ENCODE assay signal across 15 cellular contexts in the genomic region with DNA sequence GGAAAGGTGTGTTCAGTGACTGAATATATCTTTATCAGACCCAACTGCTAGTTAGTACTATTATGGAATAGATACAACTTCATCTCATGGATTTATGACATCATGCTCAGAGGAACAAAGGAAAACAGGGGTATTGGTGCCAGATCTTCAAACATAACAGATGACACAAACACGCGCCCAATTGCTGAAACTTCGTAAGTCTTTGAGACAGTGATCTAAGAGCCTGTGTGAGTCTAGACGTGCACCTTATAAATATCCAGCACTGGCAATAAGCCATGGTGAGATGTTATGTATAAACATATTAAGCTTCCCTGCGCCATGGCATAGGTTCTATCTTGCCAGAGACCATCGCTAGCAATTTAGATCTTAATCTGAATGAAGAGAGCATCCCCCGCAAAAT.
"Had no signal": no experiment of that assay in that cellular context is flagged by ENCODE, and none has a peak within 500 bp of the region (broad histone marks: within the 10 kb centered on the region; RNA-seq: fewer than 3 reads in every experiment).

No MANE protein-coding gene starts in this region.

- H3K36me3 ChIP-seq: uterus had no signal

- H3K9me3 ChIP-seq: adrenal gland, uterus had no signal

- H3K27me3 ChIP-seq: adrenal gland, uterus had no signal

- H3K27ac ChIP-seq: adrenal gland had no signal

- H3K36me3 Mint-ChIP-seq: natural killer cell treated with Interleukin-12 subunit alpha and Interleukin-12 subunit beta and Interleukin-15 and Interleukin-18, amount 100 ng/mL, for 72 hours had no signal

- H3K4me1 Mint-ChIP-seq: central memory CD8-positive, alpha-beta T cell had no signal

- ATAC-seq: effector memory CD8-positive, alpha-beta T cell; T-helper 17 cell had no signal

- DNase-seq: activated B cell treated with CpG ODN at 0.5 μM for 24 hours; activated CD4-positive, alpha-beta T cell treated with anti-CD3 and anti-CD28 coated beads, Interleukin-2, amount 10 ng/mL, durations not matched to agents 24 days and 14 days; activated CD8-positive, alpha-beta memory T cell treated with anti-CD3 and anti-CD28 coated beads for 24 hours; activated naive CD4-positive, alpha-beta T cell treated with anti-CD3 and anti-CD28 coated beads, Interleukin-2, amount 50 U/mL, for 16 hours; adrenal gland; effector memory CD8-positive, alpha-beta T cell; erythroblast; glutamatergic neuron; stimulated activated CD4-positive, alpha-beta T cell treated with anti-CD3 and anti-CD28 coated beads, Interleukin-4, amount 100 ng/mL, for 4 hours; T-helper 17 cell; uterus had no signal

- H3K27ac Mint-ChIP-seq: activated B cell treated with CpG ODN at 0.5 μM for 24 hours; activated CD4-positive, alpha-beta T cell treated with anti-CD3 and anti-CD28 coated beads, Interleukin-2, amount 10 ng/mL, durations not matched to agents 24 days and 14 days; activated T-helper 2 cell treated with anti-CD3 and anti-CD28 coated beads, Interferon-gamma antibody, Interleukin-2, Interleukin-4, amounts not matched to agents 10 μg/mL and 5 μg/mL and 100 μg/mL, durations not matched to agents 14 hours and 24 hours and 36 hours; dendritic cell treated with granulocyte-macrophage colony-stimulating factor and Interleukin-4, amounts not matched to agents 40 ng/mL and 50 ng/mL, for 4 days had no signal

- H3K4me3 ChIP-seq: adrenal gland, uterus had no signal

- H3K4me3 Mint-ChIP-seq: activated B cell treated with CpG ODN at 0.5 μM for 24 hours; activated CD4-positive, alpha-beta T cell treated with anti-CD3 and anti-CD28 coated beads, Interleukin-2, amount 10 ng/mL, durations not matched to agents 24 days and 14 days; central memory CD8-positive, alpha-beta T cell; dendritic cell treated with granulocyte-macrophage colony-stimulating factor and Interleukin-4, amounts not matched to agents 40 ng/mL and 50 ng/mL, for 4 days; effector memory CD8-positive, alpha-beta T cell; natural killer cell treated with Interleukin-12 subunit alpha and Interleukin-12 subunit beta and Interleukin-15 and Interleukin-18, amount 100 ng/mL, for 72 hours; T-helper 17 cell had no signal

- H3K27me3 Mint-ChIP-seq: activated B cell treated with CpG ODN at 0.5 μM for 24 hours; activated CD4-positive, alpha-beta T cell treated with anti-CD3 and anti-CD28 coated beads, Interleukin-2, amount 10 ng/mL, durations not matched to agents 24 days and 14 days; central memory CD8-positive, alpha-beta T cell; dendritic cell treated with granulocyte-macrophage colony-stimulating factor and Interleukin-4, amounts not matched to agents 40 ng/mL and 50 ng/mL, for 4 days; effector memory CD8-positive, alpha-beta T cell; natural killer cell treated with Interleukin-12 subunit alpha and Interleukin-12 subunit beta and Interleukin-15 and Interleukin-18, amount 100 ng/mL, for 72 hours; T-helper 17 cell had no signal

- H3K9me3 Mint-ChIP-seq: activated B cell treated with CpG ODN at 0.5 μM for 24 hours; activated CD4-positive, alpha-beta T cell treated with anti-CD3 and anti-CD28 coated beads, Interleukin-2, amount 10 ng/mL, durations not matched to agents 24 days and 14 days; activated T-helper 2 cell treated with anti-CD3 and anti-CD28 coated beads, Interferon-gamma antibody, Interleukin-2, Interleukin-4, amounts not matched to agents 10 μg/mL and 5 μg/mL and 100 μg/mL, durations not matched to agents 14 hours and 24 hours and 36 hours; central memory CD8-positive, alpha-beta T cell; dendritic cell treated with granulocyte-macrophage colony-stimulating factor and Interleukin-4, amounts not matched to agents 40 ng/mL and 50 ng/mL, for 4 days; effector memory CD8-positive, alpha-beta T cell; natural killer cell treated with Interleukin-12 subunit alpha and Interleukin-12 subunit beta and Interleukin-15 and Interleukin-18, amount 100 ng/mL, for 72 hours had no signal
